Comparison of ENCODE assay signal across 1 cellular context in genomic region chr22:25167834-25168601, GRCh38.
TF ChIP-seq lines count a peak whose summit lies in the region.

No MANE protein-coding gene starts in this region.

TF ChIP-seq in HepG2, 621 proteins besides CTCF, POLR2A, EP300 and RAD21:
- TF ChIP-seq RNF219 (CRISPR knock-in tag; IDR thresholded peaks at IDR 0.05): no peak
- TF ChIP-seq ZNF205 (CRISPR knock-in tag; IDR thresholded peaks at IDR 0.05): peak; percentile 92
- TF ChIP-seq ZKSCAN1 (IDR thresholded peaks at IDR 0.05; ENCODE audit: low read length): peak; percentile 80
- no peak for TF ChIP-seq STAT6 (CRISPR knock-in tag; IDR thresholded peaks at IDR 0.05; ENCODE audit: borderline replicate concordance)
- no peak for TF ChIP-seq SRY (CRISPR knock-in tag; IDR thresholded peaks at IDR 0.05)
- no peak for TF ChIP-seq NFAT5 (CRISPR knock-in tag; IDR thresholded peaks at IDR 0.05)
- no peak for TF ChIP-seq CC2D1A (CRISPR knock-in tag; IDR thresholded peaks at IDR 0.05)
- no peak for TF ChIP-seq ZNF225 (CRISPR knock-in tag; IDR thresholded peaks at IDR 0.05)
- no peak for TF ChIP-seq TCF12 (IDR thresholded peaks at IDR 0.05)
- no peak for TF ChIP-seq TCF12 (CRISPR knock-in tag; IDR thresholded peaks at IDR 0.05)
- TF ChIP-seq FOSL2 (CRISPR knock-in tag; IDR thresholded peaks at IDR 0.05): no peak; the same call in 1 of the 2 replicates
- no peak for TF ChIP-seq NPAS2 (CRISPR knock-in tag; IDR thresholded peaks at IDR 0.05; ENCODE audit: borderline replicate concordance)
- TF ChIP-seq ZNF768 (CRISPR knock-in tag; IDR thresholded peaks at IDR 0.05): peak; percentile 90
- TF ChIP-seq FOXO1 (CRISPR knock-in tag; IDR thresholded peaks at IDR 0.05): no peak
